In the genomic region with DNA sequence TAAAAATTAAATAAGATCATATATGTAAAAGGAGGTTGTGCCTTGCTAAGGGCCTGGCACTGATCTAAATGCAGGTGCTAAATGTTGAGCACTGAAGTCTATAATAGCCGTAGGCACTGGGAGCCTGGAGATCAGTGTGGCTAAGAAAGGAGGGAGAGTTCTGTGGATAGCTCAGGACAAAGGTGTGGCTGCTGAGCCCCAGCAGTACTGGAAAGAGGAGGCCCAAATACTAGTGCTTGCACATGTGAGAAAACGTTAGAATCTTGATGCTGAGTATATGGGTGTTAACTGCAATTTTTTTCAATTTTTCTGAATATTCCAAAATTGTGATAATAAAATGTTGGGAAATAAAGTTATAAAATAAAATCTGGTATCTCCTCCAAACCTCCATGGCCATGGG, we compare ENCODE assay signal across 1 cellular context.
TF ChIP-seq lines count a peak whose summit lies in the region.

No MANE protein-coding gene starts in this region.

TF ChIP-seq in K562, 482 proteins besides CTCF, POLR2A, EP300 and RAD21 (continued from another document):
- TF ChIP-seq GABPA (tag; conservative IDR thresholded peaks at IDR 0.05; ENCODE audit: low read depth) = no peak
